Comparison of ENCODE assay signal across 18 cellular contexts in genomic region chr3:129656659-129657247, GRCh38. TPM values are rescaled to one million over a fixed set of nuclear protein-coding genes. Genes with fewer than 3 reads are reported as not detected.
A peak's percentile ranks its signal among the peaks of the same experiment; 100 is the strongest.
DNase-seq lines count a peak whose midpoint lies in the region; ATAC-seq and TF ChIP-seq lines count a peak whose summit lies in the region.
"Had no signal": no experiment of that assay in that cellular context is flagged by ENCODE, and none has a peak within 500 bp of the region (broad histone marks: within the 10 kb centered on the region; RNA-seq: fewer than 3 reads in every experiment).

No MANE protein-coding gene starts in this region.

- WGBS in esophagus squamous epithelium, 2 donors = 86 to 93% methylated on average over 5 of the region's 5 CpGs

- peak overlapping the region; percentile 84 for H3K27ac Mint-ChIP-seq in progenitor cell of endocrine pancreas
- H3K27ac Mint-ChIP-seq in activated T-helper 2 cell treated with anti-CD3 and anti-CD28 coated beads, Interferon-gamma antibody, Interleukin-2, Interleukin-4, amounts not matched to agents 10 μg/mL and 5 μg/mL and 100 μg/mL, durations not matched to agents 14 hours and 24 hours and 36 hours = no peak overlapping the region
- H3K27ac Mint-ChIP-seq: IgD-negative memory B cell; stimulated activated memory B cell treated with anti-CD40 and anti-IgM and Interleukin-4, amounts not matched to agents 10 μg/mL and 1 μg/mL and 100 μg/mL, for 72 hours had no signal

- H3K27ac ChIP-seq in RWPE2 (ENCODE audit: poor library complexity, severe bottlenecking) (peak overlapping the region; percentile 62), esophagus squamous epithelium (no peak overlapping the region)
- H3K27ac ChIP-seq: upper lobe of left lung had no signal

- DNase-seq in Caki2 (ENCODE audit: low read depth) (peak; percentile 76), RWPE2 (ENCODE audit: low spot score) (no peak), left lobe of liver (ENCODE audit: low spot score) (peak; percentile 58), progenitor cell of endocrine pancreas (ENCODE audit: low spot score, unreplicated experiment) (no peak), esophagus squamous epithelium (lab: John Stamatoyannopoulos, UW) (no peak), midbrain (lab: John Stamatoyannopoulos, UW) (no peak)
- DNase-seq in activated T-helper 2 cell treated with anti-CD3 and anti-CD28 coated beads, Interferon-gamma antibody, Interleukin-2, Interleukin-4, amounts not matched to agents 10 μg/mL and 5 μg/mL and 100 μg/mL, durations not matched to agents 14 hours and 24 hours and 36 hours (ENCODE audit: low spot score) = no peak
- no peak for DNase-seq in activated CD8-positive, alpha-beta memory T cell treated with anti-CD3 and anti-CD28 coated beads, Interleukin-2, amount 50 U/mL, for 4 hours
- DNase-seq: activated CD4-positive, alpha-beta T cell treated with anti-CD3 and anti-CD28 coated beads for 4 hours; activated CD8-positive, alpha-beta memory T cell treated with anti-CD3 and anti-CD28 coated beads, Interleukin-2, amount 50 U/mL, for 48 hours; CD4-positive, alpha-beta memory T cell; hypothalamus; NCI-H69; posterior cingulate gyrus; stimulated activated CD4-positive, alpha-beta T cell treated with anti-CD3 and anti-CD28 coated beads, Interleukin-12 subunit alpha, Interleukin-12 subunit beta, amount 100 ng/mL, for 4 hours; upper lobe of left lung had no signal

- intact Hi-C loops in activated T-helper 2 cell treated with anti-CD3 and anti-CD28 coated beads, Interferon-gamma antibody, Interleukin-2, Interleukin-4, amounts not matched to agents 10 μg/mL and 5 μg/mL and 100 μg/mL, durations not matched to agents 14 hours and 24 hours and 36 hours (cut with micrococcal nuclease) = no loop called here
- intact Hi-C loops in esophagus squamous epithelium (cut with DNase I) = no loop called here

- peaks cover 30% of the 10 kb centered on the region for H3K4me1 ChIP-seq in RWPE2 (ENCODE audit: insufficient read depth, poor library complexity, severe bottlenecking)
- H3K4me1 ChIP-seq in esophagus squamous epithelium = peaks cover 0 to 28% (median 16%) of the 10 kb centered on the region in 3 donors

- H3K9me3 ChIP-seq in RWPE2 (ENCODE audit: severe bottlenecking) = no peaks in the 10 kb centered on the region
- H3K9me3 ChIP-seq in esophagus squamous epithelium = no peaks in the 10 kb centered on the region
- H3K9me3 ChIP-seq: upper lobe of left lung had no signal

- H3K4me1 Mint-ChIP-seq in progenitor cell of endocrine pancreas (ENCODE audit: low read depth) = peaks cover 25% of the 10 kb centered on the region
- peaks cover 18% of the 10 kb centered on the region for H3K4me1 Mint-ChIP-seq in activated T-helper 2 cell treated with anti-CD3 and anti-CD28 coated beads, Interferon-gamma antibody, Interleukin-2, Interleukin-4, amounts not matched to agents 10 μg/mL and 5 μg/mL and 100 μg/mL, durations not matched to agents 14 hours and 24 hours and 36 hours (ENCODE audit: low read depth)

- TF ChIP-seq CTCF in RWPE2 (IDR thresholded peaks at IDR 0.05; ENCODE audit: poor library complexity, severe bottlenecking) (no peak), progenitor cell of endocrine pancreas (IDR thresholded peaks at IDR 0.05; ENCODE audit: unreplicated experiment) (no peak), esophagus squamous epithelium (IDR thresholded peaks at IDR 0.05) (no peak)

- no peak for ATAC-seq in RWPE2 (ENCODE audit: low read depth)
- ATAC-seq in left lobe of liver = peak; percentile 86
- ATAC-seq: stimulated activated memory B cell treated with anti-CD40 and anti-IgM and Interleukin-4, amounts not matched to agents 10 μg/mL and 1 μg/mL and 100 μg/mL, for 72 hours had no signal

- no peak overlapping the region for H3K4me3 ChIP-seq in RWPE2 (ENCODE audit: severe bottlenecking)
- no peak overlapping the region for H3K4me3 ChIP-seq in esophagus squamous epithelium
- H3K4me3 ChIP-seq: upper lobe of left lung had no signal

- peaks cover 3% of the 10 kb centered on the region for H3K36me3 Mint-ChIP-seq in progenitor cell of endocrine pancreas (ENCODE audit: insufficient read depth)
- H3K36me3 Mint-ChIP-seq in activated T-helper 2 cell treated with anti-CD3 and anti-CD28 coated beads, Interferon-gamma antibody, Interleukin-2, Interleukin-4, amounts not matched to agents 10 μg/mL and 5 μg/mL and 100 μg/mL, durations not matched to agents 14 hours and 24 hours and 36 hours (ENCODE audit: low read depth) = no peaks in the 10 kb centered on the region

- peaks cover 12% of the 10 kb centered on the region; the same call in 1 of the 2 replicates for H3K36me3 ChIP-seq in RWPE2 (ENCODE audit: low read depth)
- H3K36me3 ChIP-seq in esophagus squamous epithelium = peaks cover 0 to 23% (median 0%) of the 10 kb centered on the region in 3 donors

- H3K27me3 ChIP-seq in RWPE2 (ENCODE audit: insufficient read depth, poor library complexity, severe bottlenecking) (no peaks in the 10 kb centered on the region), esophagus squamous epithelium (no peaks in the 10 kb centered on the region)
- H3K27me3 ChIP-seq: upper lobe of left lung had no signal

- TF ChIP-seq POLR2A in esophagus squamous epithelium (IDR thresholded peaks at IDR 0.05) = no peak

- no peaks in the 10 kb centered on the region for H3K9me3 Mint-ChIP-seq in progenitor cell of endocrine pancreas (ENCODE audit: low read depth)
- H3K9me3 Mint-ChIP-seq in activated T-helper 2 cell treated with anti-CD3 and anti-CD28 coated beads, Interferon-gamma antibody, Interleukin-2, Interleukin-4, amounts not matched to agents 10 μg/mL and 5 μg/mL and 100 μg/mL, durations not matched to agents 14 hours and 24 hours and 36 hours = no peaks in the 10 kb centered on the region
- H3K9me3 Mint-ChIP-seq: CD4-positive, alpha-beta memory T cell; IgD-negative memory B cell; stimulated activated memory B cell treated with anti-CD40 and anti-IgM and Interleukin-4, amounts not matched to agents 10 μg/mL and 1 μg/mL and 100 μg/mL, for 72 hours had no signal

- no peaks in the 10 kb centered on the region for H3K27me3 Mint-ChIP-seq in progenitor cell of endocrine pancreas
- no peaks in the 10 kb centered on the region for H3K27me3 Mint-ChIP-seq in activated T-helper 2 cell treated with anti-CD3 and anti-CD28 coated beads, Interferon-gamma antibody, Interleukin-2, Interleukin-4, amounts not matched to agents 10 μg/mL and 5 μg/mL and 100 μg/mL, durations not matched to agents 14 hours and 24 hours and 36 hours (ENCODE audit: low read depth)
- H3K27me3 Mint-ChIP-seq: CD4-positive, alpha-beta memory T cell; IgD-negative memory B cell; stimulated activated memory B cell treated with anti-CD40 and anti-IgM and Interleukin-4, amounts not matched to agents 10 μg/mL and 1 μg/mL and 100 μg/mL, for 72 hours had no signal

- in situ Hi-C loops in Caki2 (cut with HindIII; ENCODE audit: low pct_unique_long_range_greater_than_20kb, low sequenced_read_pairs) = loop anchor here (10.0 kb wide), 1 partner anchor 168 kb away; no protein-coding TSS in a partner anchor

- no peak overlapping the region for H3K4me3 Mint-ChIP-seq in progenitor cell of endocrine pancreas (ENCODE audit: low read depth)
- H3K4me3 Mint-ChIP-seq in activated T-helper 2 cell treated with anti-CD3 and anti-CD28 coated beads, Interferon-gamma antibody, Interleukin-2, Interleukin-4, amounts not matched to agents 10 μg/mL and 5 μg/mL and 100 μg/mL, durations not matched to agents 14 hours and 24 hours and 36 hours (ENCODE audit: low read depth) = no peak overlapping the region
- H3K4me3 Mint-ChIP-seq: CD4-positive, alpha-beta memory T cell; IgD-negative memory B cell; stimulated activated memory B cell treated with anti-CD40 and anti-IgM and Interleukin-4, amounts not matched to agents 10 μg/mL and 1 μg/mL and 100 μg/mL, for 72 hours had no signal

RNA-seq across cellular contexts. Expression of gene PLXND1, which starts 50.3 kb away (rescaled TPM):
- 29.0 and 74.1 TPM in 2 replicates for total RNA-seq in Caki2 (2014; rRNA removed; shearing (Covaris generic); ENCODE audit: low replicate concordance)
- total RNA-seq in left lobe of liver (29.5 TPM), progenitor cell of endocrine pancreas (17.6 and 18.0 TPM in 2 replicates), esophagus squamous epithelium (10 to 100 TPM in 3 of 4 donors, 1 to 10 TPM in 1; 4.5 to 66.0 (median 24.4) TPM)
- total RNA-seq in activated T-helper 2 cell treated with anti-CD3 and anti-CD28 coated beads, Interferon-gamma antibody, Interleukin-2, Interleukin-4, amounts not matched to agents 10 μg/mL and 5 μg/mL and 100 μg/mL, durations not matched to agents 14 hours and 24 hours and 36 hours = 1.3 and 2.7 TPM in 2 replicates

Comparison
In these comparisons a context has a peak if more than half of its experiments do, and no peak if none do; other contexts are left out.
1. DNase-seq: peak in Caki2 (single experiment) and left lobe of liver (single experiment); none in RWPE2 (single experiment), progenitor cell of endocrine pancreas (single experiment), activated T-helper 2 cell treated with anti-CD3 and anti-CD28 coated beads, Interferon-gamma antibody, Interleukin-2, Interleukin-4, amounts not matched to agents 10 μg/mL and 5 μg/mL and 100 μg/mL, durations not matched to agents 14 hours and 24 hours and 36 hours (single experiment), esophagus squamous epithelium (single experiment), activated CD8-positive, alpha-beta memory T cell treated with anti-CD3 and anti-CD28 coated beads, Interleukin-2, amount 50 U/mL, for 4 hours (single experiment) and midbrain (single experiment).